ENCODE assay signal across 1 cellular context in genomic region chr6:33700391-33701050, GRCh38.
TF ChIP-seq lines count a peak whose summit lies in the region.

No MANE protein-coding gene starts in this region.

TF ChIP-seq in HepG2, 621 proteins besides CTCF, POLR2A, EP300 and RAD21:
- TF ChIP-seq ZNF687 (CRISPR knock-in tag; IDR thresholded peaks at IDR 0.05) = 0 out of 2 replicates have a peak, but pooled peaks have one; percentile 23
- no peak for TF ChIP-seq HDAC2 (CRISPR knock-in tag; IDR thresholded peaks at IDR 0.05)
- no peak for TF ChIP-seq MLLT10 (CRISPR knock-in tag; IDR thresholded peaks at IDR 0.05)
- 0 out of 2 replicates have a peak, but pooled peaks have one; percentile 10 for TF ChIP-seq HCFC1 (IDR thresholded peaks at IDR 0.05; ENCODE audit: low read depth, low read length)
- TF ChIP-seq TARDBP (CRISPR knock-in tag; IDR thresholded peaks at IDR 0.05) = no peak
- TF ChIP-seq ASH2L (IDR thresholded peaks at IDR 0.05; ENCODE audit: insufficient read length, low read depth, low read length) = no peak
- TF ChIP-seq ZFX (CRISPR knock-in tag; IDR thresholded peaks at IDR 0.05; ENCODE audit: low read depth) = peak; percentile 49; the same call in 1 of the 2 replicates
- TF ChIP-seq ZNF263 (CRISPR knock-in tag; IDR thresholded peaks at IDR 0.05) = 0 out of 2 replicates have a peak, but pooled peaks have one; percentile 39
- no peak for TF ChIP-seq ZFP1 (CRISPR knock-in tag; IDR thresholded peaks at IDR 0.05)
- TF ChIP-seq XRCC5 (optimal IDR thresholded peaks at IDR 0.05; ENCODE audit: low read length) = peak; percentile 78
- peak; percentile 40; the same call in 1 of the 2 replicates for TF ChIP-seq ERF (CRISPR knock-in tag; IDR thresholded peaks at IDR 0.05)
- 0 out of 2 replicates have a peak, but pooled peaks have one; percentile 13 for TF ChIP-seq IRF2 (CRISPR knock-in tag; IDR thresholded peaks at IDR 0.05)
- TF ChIP-seq ELF3 (CRISPR knock-in tag; IDR thresholded peaks at IDR 0.05) = 0 out of 2 replicates have a peak, but pooled peaks have one; percentile 24
- TF ChIP-seq ZNF547 (CRISPR knock-in tag; IDR thresholded peaks at IDR 0.05) = no peak
- TF ChIP-seq SMC3 (IDR thresholded peaks at IDR 0.05; ENCODE audit: low read length) = peak; percentile 56
- peak; percentile 74 for TF ChIP-seq STAG1 (CRISPR knock-in tag; IDR thresholded peaks at IDR 0.05)
- TF ChIP-seq ZNF574 (CRISPR knock-in tag; IDR thresholded peaks at IDR 0.05) = no peak
- TF ChIP-seq THAP9 (CRISPR knock-in tag; IDR thresholded peaks at IDR 0.05; ENCODE audit: borderline replicate concordance) = no peak
- TF ChIP-seq HDAC1 (CRISPR knock-in tag; IDR thresholded peaks at IDR 0.05) = no peak
- TF ChIP-seq ZSCAN21 (CRISPR knock-in tag; IDR thresholded peaks at IDR 0.05; ENCODE audit: borderline replicate concordance) = no peak
- no peak for TF ChIP-seq DNMT1 (CRISPR knock-in tag; IDR thresholded peaks at IDR 0.05)
- TF ChIP-seq ZNF570 (CRISPR knock-in tag; IDR thresholded peaks at IDR 0.05; ENCODE audit: borderline replicate concordance) = no peak
- no peak for TF ChIP-seq ZNF274 (CRISPR knock-in tag; IDR thresholded peaks at IDR 0.05)
- TF ChIP-seq SIN3B (IDR thresholded peaks at IDR 0.05; ENCODE audit: low read length) = no peak
- TF ChIP-seq MAFF (IDR thresholded peaks at IDR 0.05; ENCODE audit: low read depth, low read length) = no peak
- TF ChIP-seq ELF4 (CRISPR knock-in tag; IDR thresholded peaks at IDR 0.05; ENCODE audit: borderline replicate concordance) = no peak
- no peak for TF ChIP-seq ZNF3 (CRISPR knock-in tag; IDR thresholded peaks at IDR 0.05)
- TF ChIP-seq KDM2A (CRISPR knock-in tag; IDR thresholded peaks at IDR 0.05; ENCODE audit: borderline replicate concordance, low read depth) = peak; percentile 24; the same call in 1 of the 2 replicates
- peak; percentile 11; the same call in 1 of the 2 replicates for TF ChIP-seq SALL1 (CRISPR knock-in tag; IDR thresholded peaks at IDR 0.05)
- TF ChIP-seq U2AF1 (optimal IDR thresholded peaks at IDR 0.05; ENCODE audit: low read depth, low read length) = no peak
- TF ChIP-seq KAT7 (CRISPR knock-in tag; IDR thresholded peaks at IDR 0.05; ENCODE audit: borderline replicate concordance) = no peak
- no peak for TF ChIP-seq PAX8 (CRISPR knock-in tag; IDR thresholded peaks at IDR 0.05; ENCODE audit: borderline replicate concordance)
- TF ChIP-seq MBD4 (IDR thresholded peaks at IDR 0.05; ENCODE audit: borderline replicate concordance, low read length) = no peak
- TF ChIP-seq DR1 (CRISPR knock-in tag; IDR thresholded peaks at IDR 0.05) = no peak
- TF ChIP-seq NR1H2 (CRISPR knock-in tag; IDR thresholded peaks at IDR 0.05; ENCODE audit: borderline replicate concordance, low read depth) = no peak
- TF ChIP-seq HMGXB4 (CRISPR knock-in tag; IDR thresholded peaks at IDR 0.05; ENCODE audit: borderline replicate concordance in 1 of 2, low read depth in 1 of 2) = peak in 1 of 2 experiments; percentile 55; a peak in 1 of 4 replicates
- no peak for TF ChIP-seq PATZ1 (CRISPR knock-in tag; IDR thresholded peaks at IDR 0.05)
- TF ChIP-seq SETDB1 (CRISPR knock-in tag; IDR thresholded peaks at IDR 0.05; ENCODE audit: borderline replicate concordance) = no peak
